18 cellular contexts compared by ENCODE assay signal in the genomic region with DNA sequence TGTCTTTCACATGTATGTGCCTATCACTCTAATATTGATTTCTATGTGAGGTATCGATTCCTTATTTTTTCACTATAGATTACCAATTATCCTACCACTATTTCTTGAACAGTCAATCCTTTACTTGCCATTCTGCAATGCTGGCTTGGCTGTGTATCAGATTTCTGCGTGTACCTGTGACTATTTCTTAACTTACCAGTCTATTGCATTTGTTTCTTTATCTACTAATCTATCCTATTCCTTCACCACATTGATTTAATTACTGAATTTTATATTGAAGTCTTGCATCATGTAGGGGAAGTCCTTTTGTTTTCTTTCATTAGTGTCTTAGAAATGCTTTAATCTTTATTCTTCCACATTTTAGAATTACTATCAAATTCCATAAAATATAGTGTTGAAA.
DNase-seq lines count a peak whose midpoint lies in the region; ATAC-seq and TF ChIP-seq lines count a peak whose summit lies in the region.
"Had no signal": no experiment of that assay in that cellular context is flagged by ENCODE, and none has a peak within 500 bp of the region (broad histone marks: within the 10 kb centered on the region; RNA-seq: fewer than 3 reads in every experiment).

No MANE protein-coding gene starts in this region.

- DNase-seq in RWPE2 (ENCODE audit: low spot score) (no peak), choroid plexus epithelial cell (ENCODE audit: low read depth) (peak; percentile 34), fibroblast of villous mesenchyme (ENCODE audit: low read depth) (peak; percentile 51), NCI-H2227 (lab: John Stamatoyannopoulos, UW; ENCODE audit: unreplicated experiment) (no peak), WERI-Rb-1 (no peak)
- DNase-seq in stimulated activated CD4-positive, alpha-beta T cell treated with anti-CD3 and anti-CD28 coated beads, Interleukin-2, amount 100 ng/mL, for 48 hours: no peak
- DNase-seq: CD4-positive, alpha-beta memory T cell; DMS53; GOT3; NCI-H1105; NCI-H1694 treated with DMSO at 0.1 percent for 48 hours; NCI-H2107; NCI-H226; NCI-H524; PC-9 had no signal

- H3K9me3 ChIP-seq in RWPE2 (ENCODE audit: severe bottlenecking) (no peaks in the 10 kb centered on the region), WERI-Rb-1 (ENCODE audit: severe bottlenecking) (no peaks in the 10 kb centered on the region)

- H3K36me3 ChIP-seq in RWPE2 (ENCODE audit: low read depth) (no peaks in the 10 kb centered on the region), WERI-Rb-1 (no peaks in the 10 kb centered on the region)

- no peaks in the 10 kb centered on the region for H3K27me3 ChIP-seq in RWPE2 (ENCODE audit: insufficient read depth, poor library complexity, severe bottlenecking)
- H3K27me3 ChIP-seq in WERI-Rb-1 (ENCODE audit: insufficient read depth, low read depth, severe bottlenecking): no peaks in the 10 kb centered on the region

- H3K4me1 ChIP-seq in RWPE2 (ENCODE audit: insufficient read depth, poor library complexity, severe bottlenecking): peaks cover 25% of the 10 kb centered on the region

- ATAC-seq in RWPE2 (ENCODE audit: low read depth) (no peak), HG02840 (IDR thresholded peaks at IDR 0.05; ENCODE audit: low FRiP score, unreplicated experiment) (no peak)
- ATAC-seq: HCT116 had no signal

- H3K27ac ChIP-seq in RWPE2 (ENCODE audit: poor library complexity, severe bottlenecking): peak overlapping the region; percentile 83
- no peak overlapping the region for H3K27ac ChIP-seq in WERI-Rb-1
- H3K27ac ChIP-seq: PC-9, RWPE1 had no signal

- no peak for TF ChIP-seq CTCF in RWPE2 (IDR thresholded peaks at IDR 0.05; ENCODE audit: poor library complexity, severe bottlenecking)
- no peak for TF ChIP-seq CTCF in choroid plexus epithelial cell (conservative IDR thresholded peaks at IDR 0.05; ENCODE audit: low read depth, low read length)
- TF ChIP-seq CTCF in fibroblast of villous mesenchyme (IDR thresholded peaks at IDR 0.05; ENCODE audit: insufficient read depth, low read depth, low read length): no peak
- TF ChIP-seq CTCF in WERI-Rb-1 (IDR thresholded peaks at IDR 0.05; ENCODE audit: low read depth, low read length): no peak

- H3K4me3 ChIP-seq in RWPE2 (ENCODE audit: severe bottlenecking) (no peak overlapping the region), choroid plexus epithelial cell (ENCODE audit: low read depth, low read length) (no peak overlapping the region), fibroblast of villous mesenchyme (ENCODE audit: low read depth, low read length) (no peak overlapping the region), WERI-Rb-1 (ENCODE audit: low read depth, low read length) (no peak overlapping the region)
- H3K4me3 ChIP-seq: PC-9 had no signal

Comparison
In these comparisons a context has a peak if more than half of its experiments do, and no peak if none do; other contexts are left out.
1. DNase-seq: peak in choroid plexus epithelial cell (single experiment) and fibroblast of villous mesenchyme (single experiment); none in RWPE2 (single experiment), NCI-H2227 (single experiment), WERI-Rb-1 (single experiment) and stimulated activated CD4-positive, alpha-beta T cell treated with anti-CD3 and anti-CD28 coated beads, Interleukin-2, amount 100 ng/mL, for 48 hours (0 of 2).